In genomic region chr12:100163416-100164152, GRCh38 we compare ENCODE assay signal across 8 cellular contexts. TPM values are rescaled to one million over a fixed set of nuclear protein-coding genes. Genes with fewer than 3 reads are reported as not detected.
DNase-seq lines count a peak whose midpoint lies in the region; ATAC-seq lines count a peak whose summit lies in the region.

No MANE protein-coding gene starts in this region.

- DNase-seq in NCI-H748 treated with DMSO at 0.1 percent for 48 hours (lab: John Stamatoyannopoulos, UW) (peak; percentile 73), medulla oblongata (ENCODE audit: extremely low spot score) (peak; percentile 73)
- peak; percentile 83 for DNase-seq in activated CD8-positive, alpha-beta T cell treated with anti-CD3 and anti-CD28 coated beads, Interleukin-2, amount 10 ng/mL, durations not matched to agents 7 days and 5 days
- DNase-seq in effector CD4-positive, alpha-beta T cell, result peak; percentile 54
- peak; percentile 55 to 61 for DNase-seq in stimulated activated CD8-positive, alpha-beta memory T cell treated with anti-CD3 and anti-CD28 coated beads, Interleukin-15, amount 100 ng/mL, for 48 hours (ENCODE audit: low read depth in 2 of 2)

- H3K4me1 Mint-ChIP-seq in activated CD8-positive, alpha-beta T cell treated with anti-CD3 and anti-CD28 coated beads, Interleukin-2, amount 10 ng/mL, durations not matched to agents 7 days and 5 days (ENCODE audit: low read depth), result peaks cover 15% of the 10 kb centered on the region

- peak overlapping the region; percentile 34 for H3K27ac Mint-ChIP-seq in activated CD8-positive, alpha-beta T cell treated with anti-CD3 and anti-CD28 coated beads, Interleukin-2, amount 10 ng/mL, durations not matched to agents 7 days and 5 days

- peak overlapping the region in 8 of 10 experiments; percentile 25 to 50 (median 40); a peak in 12 of 20 replicates for H3K4me3 ChIP-seq in BLaER1 treated with 17β-estradiol and CSF1 and Interleukin-3, amounts not matched to agents 10 nM and 100 nM

- peaks cover 0 to 23% (median 0%) of the 10 kb centered on the region in 11 experiments; a peak in 4 of 22 replicates for H3K36me3 ChIP-seq in BLaER1 treated with 17β-estradiol and CSF1 and Interleukin-3, amounts not matched to agents 10 nM and 100 nM

- H4K20me1 ChIP-seq in BLaER1 treated with 17β-estradiol and CSF1 and Interleukin-3, amounts not matched to agents 10 nM and 100 nM, result no peaks in the 10 kb centered on the region

- H3K36me3 Mint-ChIP-seq in activated CD8-positive, alpha-beta T cell treated with anti-CD3 and anti-CD28 coated beads, Interleukin-2, amount 10 ng/mL, durations not matched to agents 7 days and 5 days (ENCODE audit: low read depth), result peaks cover 4% of the 10 kb centered on the region

- H3K27ac ChIP-seq in BLaER1 treated with 17β-estradiol and CSF1 and Interleukin-3, amounts not matched to agents 10 nM and 100 nM, result no peak overlapping the region

- peak overlapping the region in 8 of 11 experiments; percentile 4 to 39 (median 26); a peak in 10 of 22 replicates for H3K9ac ChIP-seq in BLaER1 treated with 17β-estradiol and CSF1 and Interleukin-3, amounts not matched to agents 10 nM and 100 nM

- peak overlapping the region; percentile 65 for H3K4me3 Mint-ChIP-seq in activated CD8-positive, alpha-beta T cell treated with anti-CD3 and anti-CD28 coated beads, Interleukin-2, amount 10 ng/mL, durations not matched to agents 7 days and 5 days

- ATAC-seq in GM19438 (IDR thresholded peaks at IDR 0.05; ENCODE audit: low read depth, unreplicated experiment), result peak; percentile 100
- ATAC-seq in HG03469 (IDR thresholded peaks at IDR 0.05; ENCODE audit: unreplicated experiment), result peak; percentile 97
- ATAC-seq in activated CD8-positive, alpha-beta T cell treated with anti-CD3 and anti-CD28 coated beads, Interleukin-2, amount 10 ng/mL, durations not matched to agents 7 days and 5 days, result peak; percentile 100

- CTCF ChIA-PET in activated CD8-positive, alpha-beta T cell treated with anti-CD3 and anti-CD28 coated beads, Interleukin-2, amount 10 ng/mL, durations not matched to agents 7 days and 5 days (lab: Charles Lee), result interaction anchor here (0.7 to 4.6 kb wide), 4 partner anchors 9 to 241 kb away, joined by 4 to 44 read pairs (median 5); no protein-coding TSS in a partner anchor

- peaks cover 0 to 9% (median 0%) of the 10 kb centered on the region in 11 experiments; a peak in 6 of 22 replicates for H3K9me3 ChIP-seq in BLaER1 treated with 17β-estradiol and CSF1 and Interleukin-3, amounts not matched to agents 10 nM and 100 nM (replicated peaks in 1 of 11)

- no peaks in the 10 kb centered on the region for H3K27me3 ChIP-seq in BLaER1 treated with 17β-estradiol and CSF1 and Interleukin-3, amounts not matched to agents 10 nM and 100 nM

- peaks cover 11 to 23% (median 20%) of the 10 kb centered on the region in 10 experiments for H3K4me1 ChIP-seq in BLaER1 treated with 17β-estradiol and CSF1 and Interleukin-3, amounts not matched to agents 10 nM and 100 nM

- POLR2A ChIA-PET in activated CD8-positive, alpha-beta T cell treated with anti-CD3 and anti-CD28 coated beads, Interleukin-2, amount 10 ng/mL, durations not matched to agents 7 days and 5 days (lab: Charles Lee), result interaction anchor here (2.5 kb wide), 1 partner anchor 37 kb away, joined by 11 read pairs; the partner anchor contains the start of gene ACTR6

- no peaks in the 10 kb centered on the region for H3K27me3 Mint-ChIP-seq in activated CD8-positive, alpha-beta T cell treated with anti-CD3 and anti-CD28 coated beads, Interleukin-2, amount 10 ng/mL, durations not matched to agents 7 days and 5 days (ENCODE audit: low read depth)

- H3K9me3 Mint-ChIP-seq in activated CD8-positive, alpha-beta T cell treated with anti-CD3 and anti-CD28 coated beads, Interleukin-2, amount 10 ng/mL, durations not matched to agents 7 days and 5 days (ENCODE audit: insufficient read depth), result no peaks in the 10 kb centered on the region

- H3K4me2 ChIP-seq in BLaER1 treated with 17β-estradiol and CSF1 and Interleukin-3, amounts not matched to agents 10 nM and 100 nM, result peak overlapping the region; percentile 45 to 82 (median 68)

RNA-seq across cellular contexts. Expression of gene BLTP3B, which starts 20.9 kb away (rescaled TPM):
- total RNA-seq in activated CD8-positive, alpha-beta T cell treated with anti-CD3 and anti-CD28 coated beads, Interleukin-2, amount 10 ng/mL, durations not matched to agents 7 days and 5 days, result 10 to 100 TPM; 17.8 to 20.5 TPM

RNA-seq across cellular contexts. Expression of gene ACTR6, which starts 37.0 kb away (rescaled TPM):
- 10 to 100 TPM; 29.5 to 34.8 TPM for total RNA-seq in activated CD8-positive, alpha-beta T cell treated with anti-CD3 and anti-CD28 coated beads, Interleukin-2, amount 10 ng/mL, durations not matched to agents 7 days and 5 days
